ENCODE assay signal across 26 cellular contexts in genomic region chr4:184804621-184805020, GRCh38. TPM values are rescaled to one million over a fixed set of nuclear protein-coding genes. Genes with fewer than 3 reads are reported as not detected.
DNase-seq lines count a peak whose midpoint lies in the region; ATAC-seq and TF ChIP-seq lines count a peak whose summit lies in the region.
"Had no signal": no experiment of that assay in that cellular context is flagged by ENCODE, and none has a peak within 500 bp of the region (broad histone marks: within the 10 kb centered on the region; RNA-seq: fewer than 3 reads in every experiment).

No MANE protein-coding gene starts in this region.

- no peak overlapping the region for H3K23ac ChIP-seq in H9 (ENCODE audit: insufficient read length, low read depth, low read length)

- peak overlapping the region; percentile 23 for H3K4me3 Mint-ChIP-seq in glutamatergic neuron (ENCODE audit: unreplicated experiment)
- H3K4me3 Mint-ChIP-seq in H9, result no peak overlapping the region
- H3K4me3 Mint-ChIP-seq: activated CD4-positive, alpha-beta T cell treated with anti-CD3 and anti-CD28 coated beads for 36 hours; activated T-cell treated with anti-CD3 and anti-CD28 coated beads, Interleukin-2, amount 50 U/mL, for 4 hours; immature natural killer cell; neural crest cell; T-cell had no signal

- peaks cover 5% of the 10 kb centered on the region for H3K36me3 ChIP-seq in RWPE2 (ENCODE audit: low read depth)
- H3K36me3 ChIP-seq: Peyer's patch, SJSA1, uterus had no signal

- no peak overlapping the region for H2BK120ac ChIP-seq in H9 (ENCODE audit: low read depth, low read length, poor library complexity, severe bottlenecking)

- no peak overlapping the region for H3T11ph ChIP-seq in H9 (ENCODE audit: low read length)

- TF ChIP-seq CTCF in C4-2B (conservative IDR thresholded peaks at IDR 0.05), result no peak
- no peak for TF ChIP-seq CTCF in RWPE2 (IDR thresholded peaks at IDR 0.05; ENCODE audit: poor library complexity, severe bottlenecking)
- no peak for TF ChIP-seq CTCF in glutamatergic neuron (IDR thresholded peaks at IDR 0.05; ENCODE audit: partially characterized antibody, unreplicated experiment)
- TF ChIP-seq CTCF in GM13977 (IDR thresholded peaks at IDR 0.05; ENCODE audit: extremely low read depth, insufficient read depth, missing control alignments), result no peak
- no peak for TF ChIP-seq CTCF in H9 (conservative IDR thresholded peaks at IDR 0.05)

- H3K27ac Mint-ChIP-seq in glutamatergic neuron (ENCODE audit: unreplicated experiment), result peak overlapping the region; percentile 72
- H3K27ac Mint-ChIP-seq in H9, result no peak overlapping the region
- H3K27ac Mint-ChIP-seq: activated CD4-positive, alpha-beta T cell treated with anti-CD3 and anti-CD28 coated beads for 36 hours; T-cell had no signal

- H3K14ac ChIP-seq in H9 (ENCODE audit: insufficient read depth, low read length), result no peak overlapping the region

- H3K4me1 Mint-ChIP-seq in glutamatergic neuron (ENCODE audit: low read depth, unreplicated experiment) (peaks cover 25% of the 10 kb centered on the region), H9 (peaks cover 30 to 32% of the 10 kb centered on the region in 2 experiments)

- no peaks in the 10 kb centered on the region for H3K79me2 ChIP-seq in H9 (ENCODE audit: insufficient read depth, low read length)

- no peaks in the 10 kb centered on the region for H3K79me1 ChIP-seq in H9 (ENCODE audit: insufficient read depth, low read depth, low read length, poor library complexity, severe bottlenecking)

- no peak overlapping the region for H3K9ac ChIP-seq in H9 (ENCODE audit: extremely low read depth, insufficient read length, low read length)
- H3K9ac ChIP-seq: BLaER1 had no signal

- H4K8ac ChIP-seq in H9 (replicated peaks; ENCODE audit: insufficient read length, low read depth, low read length), result no peak overlapping the region

- H3K56ac ChIP-seq in H9 (ENCODE audit: insufficient read length, low read depth, low read length), result no peak overlapping the region

- no peak overlapping the region for H2BK12ac ChIP-seq in H9 (ENCODE audit: insufficient read length, low read depth, low read length)

- H3K9me3 Mint-ChIP-seq in glutamatergic neuron (ENCODE audit: unreplicated experiment), result no peaks in the 10 kb centered on the region
- no peaks in the 10 kb centered on the region for H3K9me3 Mint-ChIP-seq in H9
- H3K9me3 Mint-ChIP-seq: activated T-cell treated with anti-CD3 and anti-CD28 coated beads, Interleukin-2, amount 50 U/mL, for 4 hours; immature natural killer cell; neural crest cell; T-cell had no signal

- no peaks in the 10 kb centered on the region for H3K27me3 ChIP-seq in RWPE2 (ENCODE audit: insufficient read depth, poor library complexity, severe bottlenecking)
- H3K27me3 ChIP-seq in H9 (ENCODE audit: insufficient read depth, low read length), result no peaks in the 10 kb centered on the region
- H3K27me3 ChIP-seq: BLaER1, Peyer's patch, SJSA1, uterus had no signal

- no peaks in the 10 kb centered on the region for H3K27me3 Mint-ChIP-seq in glutamatergic neuron (ENCODE audit: unreplicated experiment)
- H3K27me3 Mint-ChIP-seq in H9 (ENCODE audit: low read depth), result peaks cover 10% of the 10 kb centered on the region
- H3K27me3 Mint-ChIP-seq: activated CD4-positive, alpha-beta T cell treated with anti-CD3 and anti-CD28 coated beads for 36 hours; T-cell had no signal

- H2AK5ac ChIP-seq in H9 (ENCODE audit: insufficient read length, low read length), result no peak overlapping the region

- no peak overlapping the region for H3K18ac ChIP-seq in H9 (ENCODE audit: insufficient read length, low read depth, low read length)

- H2AFZ ChIP-seq in H9 (ENCODE audit: low read length), result no peak overlapping the region

- ATAC-seq in RWPE2 (ENCODE audit: low read depth), result peak; percentile 41; the same call in 1 of the 3 replicates
- ATAC-seq: activated CD4-positive, alpha-beta T cell treated with anti-CD3 and anti-CD28 coated beads for 36 hours; activated T-cell treated with anti-CD3 and anti-CD28 coated beads, Interleukin-2, amount 50 U/mL, for 4 hours had no signal

- no peak overlapping the region for H3K4me2 ChIP-seq in H9 (ENCODE audit: insufficient read depth, insufficient read length, low read length)

- H3K27ac ChIP-seq in C4-2B (peak overlapping the region; percentile 91), RWPE2 (ENCODE audit: poor library complexity, severe bottlenecking) (no peak overlapping the region), H9 (ENCODE audit: insufficient read length, low read depth, low read length) (no peak overlapping the region)
- H3K27ac ChIP-seq: BLaER1, Peyer's patch, SJSA1, uterus had no signal

- H3K9me3 ChIP-seq in RWPE2 (ENCODE audit: severe bottlenecking), result no peaks in the 10 kb centered on the region
- no peaks in the 10 kb centered on the region for H3K9me3 ChIP-seq in H9 (ENCODE audit: control insufficient read depth, low read depth, low read length)
- H3K9me3 ChIP-seq: BLaER1, Caco-2, Peyer's patch, SJSA1, uterus had no signal

- no peak overlapping the region for H4K5ac ChIP-seq in H9 (ENCODE audit: insufficient read length, low read depth, low read length)

- no peak overlapping the region for H2BK5ac ChIP-seq in H9 (ENCODE audit: insufficient read length, low read length)

- no CpG with 5 or more reads among the region's 5 CpGs for WGBS in H9 (ENCODE audit: extremely low coverage, insufficient read length, low lambda C conversion rate)

- H4K91ac ChIP-seq in H9 (ENCODE audit: insufficient read length, low read depth, low read length), result no peak overlapping the region

- H2BK20ac ChIP-seq in H9 (ENCODE audit: low read depth, low read length, poor library complexity, severe bottlenecking), result no peak overlapping the region

- no peaks in the 10 kb centered on the region for H3K23me2 ChIP-seq in H9 (ENCODE audit: insufficient read length, low read depth, low read length, poor library complexity, severe bottlenecking)

- in situ Hi-C loops in GM13977 (cut with MboI; ENCODE audit: low pct_unique_long_range_greater_than_20kb, low sequenced_read_pairs, unreplicated experiment), result no loop called here

- H3K4me3 ChIP-seq in RWPE2 (ENCODE audit: severe bottlenecking), result no peak overlapping the region
- H3K4me3 ChIP-seq: BLaER1, Peyer's patch, SJSA1, uterus had no signal

- no peak overlapping the region for H3K4ac ChIP-seq in H9 (ENCODE audit: low read depth, low read length)

- H2BK15ac ChIP-seq in H9 (ENCODE audit: low read depth, low read length), result no peak overlapping the region

- H3K36me3 Mint-ChIP-seq in glutamatergic neuron (ENCODE audit: unreplicated experiment) (no peaks in the 10 kb centered on the region), H9 (ENCODE audit: insufficient read depth in 1 of 3, low read depth in 3 of 3) (no peaks in the 10 kb centered on the region)

- no peaks in the 10 kb centered on the region for H4K20me1 ChIP-seq in H9 (ENCODE audit: control insufficient read depth, insufficient read depth, insufficient read length)

- H3K4me1 ChIP-seq in RWPE2 (ENCODE audit: insufficient read depth, poor library complexity, severe bottlenecking) (peaks cover 59% of the 10 kb centered on the region), H9 (ENCODE audit: insufficient read depth, low read length) (peaks cover 6% of the 10 kb centered on the region)
- H3K4me1 ChIP-seq: Caco-2 had no signal

- no peak for DNase-seq in RWPE2 (ENCODE audit: low spot score)
- DNase-seq in glutamatergic neuron, result no peak
- DNase-seq in putamen (ENCODE audit: low spot score), result peak; percentile 47
- DNase-seq in cerebellum (ENCODE audit: low spot score), result no peak
- no peak for DNase-seq in GM13977 (ENCODE audit: low spot score)
- DNase-seq in hippocampal formation (lab: John Stamatoyannopoulos, UW), result no peak
- no peak for DNase-seq in H9
- DNase-seq: activated CD4-positive, alpha-beta T cell treated with anti-CD3 and anti-CD28 coated beads for 36 hours; activated CD8-positive, alpha-beta memory T cell treated with anti-CD3 and anti-CD28 coated beads for 24 hours; activated naive CD4-positive, alpha-beta T cell; activated T-cell treated with anti-CD3 and anti-CD28 coated beads, Interleukin-2, amount 50 U/mL, for 4 hours; amniotic stem cell; Caco-2; DMS79; GF-D8; immature natural killer cell; mammary epithelial cell; small intestine; stimulated activated CD4-positive, alpha-beta T cell treated with anti-CD3 and anti-CD28 coated beads, Interleukin-1b, Interleukin-23, amount 100 ng/mL, for 48 hours; T-cell; uterus had no signal

RNA-seq across cellular contexts. Expression of gene ACSL1, which starts 21.1 kb away (rescaled TPM):
- total RNA-seq in glutamatergic neuron (ENCODE audit: unreplicated experiment) (31.7 TPM), cerebellum (36.6 TPM), H9 (2021) (3.1 and 3.5 TPM in 2 replicates)
